In the genomic region with DNA sequence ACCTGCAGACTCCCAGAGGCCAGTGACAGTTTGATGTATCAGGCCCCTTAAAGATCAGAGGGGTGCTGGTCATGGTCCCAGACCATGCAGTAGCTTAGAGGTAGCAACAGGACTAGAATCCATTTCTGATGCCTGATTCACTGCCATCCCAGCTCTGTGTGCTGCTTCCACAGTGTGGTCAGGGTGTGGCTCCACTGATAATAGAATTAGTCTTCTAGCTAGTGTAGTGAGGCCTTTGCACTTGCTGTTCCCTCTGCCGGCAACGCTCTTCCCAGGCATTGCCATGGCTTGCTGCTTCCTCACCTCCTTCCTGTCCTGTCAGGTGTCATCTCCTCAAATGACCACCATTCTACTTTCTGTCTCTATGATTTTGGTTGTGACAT, we compare ENCODE assay signal across 18 cellular contexts.
"Had no signal": no experiment of that assay in that cellular context is flagged by ENCODE, and none has a peak within 500 bp of the region (broad histone marks: within the 10 kb centered on the region; RNA-seq: fewer than 3 reads in every experiment).

No MANE protein-coding gene starts in this region.

- H3K27ac ChIP-seq: dorsolateral prefrontal cortex, esophagus muscularis mucosa, thyroid gland, uterus had no signal

- H3K4me1 ChIP-seq: uterus had no signal

- DNase-seq: activated CD4-positive, alpha-beta T cell treated with anti-CD3 and anti-CD28 coated beads, Interleukin-2, amount 50 U/mL, for 1 hour; activated naive CD4-positive, alpha-beta T cell treated with Interleukin-2 at 50 U/mL for 16 hours; activated T-cell treated with anti-CD3 and anti-CD28 coated beads for 4 hours; dorsolateral prefrontal cortex; hippocampal formation; left ventricle myocardium superior; mesenchymal stem cell; nucleus accumbens; right cardiac atrium; thyroid gland; uterus had no signal

- H3K27ac Mint-ChIP-seq: nephron; progenitor cell of endocrine pancreas; T-helper 2 cell treated with Interferon-gamma antibody and Interleukin-4, amounts not matched to agents 5 μg/mL and 100 μg/mL, for 36 hours had no signal

- ATAC-seq: left ventricle myocardium superior, right cardiac atrium had no signal

- H3K4me3 ChIP-seq: dorsolateral prefrontal cortex, esophagus muscularis mucosa, thyroid gland, uterus had no signal

- H3K9me3 Mint-ChIP-seq: nephron; T-helper 2 cell treated with Interferon-gamma antibody and Interleukin-4, amounts not matched to agents 5 μg/mL and 100 μg/mL, for 36 hours had no signal

- FAIRE-seq: astrocyte, endometrium, keratinocyte had no signal

- H3K9me3 ChIP-seq: esophagus muscularis mucosa, thyroid gland, uterus had no signal

- H3K4me3 Mint-ChIP-seq: nephron; T-helper 2 cell treated with Interferon-gamma antibody and Interleukin-4, amounts not matched to agents 5 μg/mL and 100 μg/mL, for 36 hours had no signal

- H3K27me3 ChIP-seq: dorsolateral prefrontal cortex, esophagus muscularis mucosa, thyroid gland, uterus had no signal

- H3K36me3 ChIP-seq: esophagus muscularis mucosa, thyroid gland, uterus had no signal
